In genomic region chr12:120252071-120252906, GRCh38 we compare ENCODE assay signal across 9 cellular contexts. TPM values are rescaled to one million over a fixed set of nuclear protein-coding genes. Genes with fewer than 3 reads are reported as not detected.
DNase-seq lines count a peak whose midpoint lies in the region; ATAC-seq, FAIRE-seq and TF ChIP-seq lines count a peak whose summit lies in the region.
"Had no signal": no experiment of that assay in that cellular context is flagged by ENCODE, and none has a peak within 500 bp of the region (broad histone marks: within the 10 kb centered on the region; RNA-seq: fewer than 3 reads in every experiment).

No MANE protein-coding gene starts in this region.

- H3K79me2 ChIP-seq in parathyroid adenoma (peaks cover 63% of the 10 kb centered on the region), OCI-LY7 (ENCODE audit: insufficient read depth, low read depth, low read length) (no peaks in the 10 kb centered on the region)

- TF ChIP-seq RAD21 in A549 (conservative IDR thresholded peaks at IDR 0.05 in 1 of 2, IDR thresholded peaks at IDR 0.05 in 1 of 2): no peak

- H3K27me3 ChIP-seq in parathyroid adenoma (ENCODE audit: control insufficient read depth, insufficient read depth, low read length): no peaks in the 10 kb centered on the region

- POLR2A ChIA-PET in A549 (lab: Yijun Ruan, JAX) (no interaction called here), OCI-LY7 (lab: Charles Lee) (interaction anchor here (0.5 to 0.6 kb wide), 2 partner anchors 8 to 11 kb away, joined by 3 read pairs; no protein-coding TSS in a partner anchor)

- WGBS in A549 (ENCODE audit: missing lambda C conversion rate): 90% methylated on average over 12 of the region's 12 CpGs

- CTCF ChIA-PET in A549 (lab: Yijun Ruan, JAX): interaction anchor here (0.6 to 43.7 kb wide), 4 partner anchors 5 to 82 kb away, joined by 3 to 1367 read pairs (median 652); partner anchors contain the start of gene PXN
- CTCF ChIA-PET in OCI-LY7 (lab: Charles Lee; ENCODE audit: unreplicated experiment): interaction anchor here (0.6 kb wide), 1 partner anchor 85 kb away, joined by 4 read pairs; no protein-coding TSS in a partner anchor

- H3K27ac ChIP-seq in A549 (no peak overlapping the region), parathyroid adenoma (peak overlapping the region; percentile 83), OCI-LY7 (ENCODE audit: low read depth, low read length, poor library complexity, severe bottlenecking) (no peak overlapping the region)
- H3K27ac ChIP-seq: C4-2B had no signal

- H3K9me3 ChIP-seq in A549 (no peaks in the 10 kb centered on the region), parathyroid adenoma (ENCODE audit: control insufficient read depth, low read length) (no peaks in the 10 kb centered on the region), OCI-LY7 (ENCODE audit: low read length) (no peaks in the 10 kb centered on the region)

- no peaks in the 10 kb centered on the region for H3K9me2 ChIP-seq in OCI-LY7 (ENCODE audit: insufficient read depth, low read length)

- no peak for TF ChIP-seq EP300 in A549 (IDR thresholded peaks at IDR 0.05)

- intact Hi-C loops in OCI-LY7 (cut with micrococcal nuclease; ENCODE audit: unreplicated experiment): no loop called here

- H4K20me1 ChIP-seq in OCI-LY7 (ENCODE audit: insufficient read depth, low read length): no peaks in the 10 kb centered on the region

- no peak for FAIRE-seq in A549 (lab: Jason Lieb, UNC)

- H3K36me3 ChIP-seq in parathyroid adenoma (ENCODE audit: control insufficient read depth, insufficient read depth, low read length): no peaks in the 10 kb centered on the region
- no peaks in the 10 kb centered on the region for H3K36me3 ChIP-seq in OCI-LY7 (ENCODE audit: insufficient read depth, low read length)

- H2AFZ ChIP-seq in parathyroid adenoma (no peak overlapping the region), OCI-LY7 (ENCODE audit: low read length) (no peak overlapping the region)

- TF ChIP-seq CTCF in A549 (IDR thresholded peaks at IDR 0.05): no peak
- no peak for TF ChIP-seq CTCF in parathyroid adenoma (IDR thresholded peaks at IDR 0.05)
- TF ChIP-seq CTCF in OCI-LY7 (conservative IDR thresholded peaks at IDR 0.05; ENCODE audit: low read length): no peak

- ATAC-seq in A549: no peak

- BruUV-seq in OCI-LY7 (replicated peaks; lab: Mats Ljungman, UMichigan): no TSS peak

- no peak overlapping the region; the same call in 2 of the 3 replicates for H3K4me2 ChIP-seq in A549
- no peak overlapping the region for H3K4me2 ChIP-seq in parathyroid adenoma (ENCODE audit: low read length)
- no peak overlapping the region for H3K4me2 ChIP-seq in OCI-LY7 (ENCODE audit: low read length)

- no peak for TF ChIP-seq POLR2A in A549 (IDR thresholded peaks at IDR 0.05; ENCODE audit: low read length)

- H3K4me1 ChIP-seq in A549 (peaks cover 63% of the 10 kb centered on the region), parathyroid adenoma (peaks cover 4% of the 10 kb centered on the region), OCI-LY7 (ENCODE audit: insufficient read depth, low read length, poor library complexity, severe bottlenecking) (peaks cover 8% of the 10 kb centered on the region)

- DNase-seq in A549 (ENCODE audit: low read depth in 1 of 2, low spot score in 1 of 2) (no peak), OCI-M1 (lab: John Stamatoyannopoulos, UW) (peak; percentile 63), NCI-H510A (lab: John Stamatoyannopoulos, UW) (no peak), foreskin melanocyte (no peak), NCI-H526 treated with DMSO at 0.1 percent for 48 hours (lab: John Stamatoyannopoulos, UW) (no peak), OCI-LY7 (ENCODE audit: low spot score) (no peak)
- peak; percentile 57 for DNase-seq in activated T-helper 9 cell treated with anti-CD3 and anti-CD28 coated beads, Interleukin-2, amount 50 U/mL, for 16 hours (ENCODE audit: low read depth)

- H3K4me3 ChIP-seq in A549 (no peak overlapping the region), parathyroid adenoma (ENCODE audit: low read depth, low read length) (no peak overlapping the region), OCI-LY7 (ENCODE audit: low read depth, low read length, poor library complexity, severe bottlenecking) (no peak overlapping the region)

- H3K9ac ChIP-seq in parathyroid adenoma: no peak overlapping the region

TF ChIP-seq in A549, 52 proteins besides CTCF, POLR2A, EP300 and RAD21:
- TF ChIP-seq KDM1A (IDR thresholded peaks at IDR 0.05; ENCODE audit: low read depth) (0 out of 2 replicates have a peak, but pooled peaks have one; percentile 1), CHD2 (IDR thresholded peaks at IDR 0.05; ENCODE audit: low read length, partially characterized antibody) (no peak), ZFP36 (IDR thresholded peaks at IDR 0.05; ENCODE audit: borderline replicate concordance, partially characterized antibody) (no peak)
TF ChIP-seq in A549: peak in this region for 1.

RNA-seq across cellular contexts. Expression of gene PXN, which starts 13.2 kb away (rescaled TPM):
- polyA plus RNA-seq in A549 (2011; rRNA removed) (40.1 and 62.8 TPM in 2 replicates), A549 (2017; fragmentation: RNase III; extraction: RNeasy Plus Mini Kit Qiagen cat#74134 plus additional on column Dnase treatment) (97.0 to 102 TPM (median 98.6 TPM) in 3 replicates)
- polyA plus RNA-seq in A549 (2012; cell fraction: cytosol; rRNA removed): 67.2 and 97.2 TPM in 2 replicates
- polyA plus RNA-seq in A549 (2012; cell fraction: nucleus; rRNA removed): 165 and 170 TPM in 2 replicates
- polyA minus RNA-seq in A549 (2011; rRNA and poly(A)+ RNA removed): 44.1 and 64.3 TPM in 2 replicates
- total RNA-seq in OCI-LY7 (2014; rRNA removed; shearing (Covaris generic)): 5.5 and 8.6 TPM in 2 replicates
- 22.9 and 25.9 TPM in 2 replicates for total RNA-seq in OCI-LY7 (2022)

RNA-seq across cellular contexts. Expression of gene RNU4-2, which starts 39.4 kb away (rescaled TPM):
- under 0.01 TPM in 1 of 2 replicates, not detected in the other for polyA plus RNA-seq in A549 (2011; rRNA removed)
- not detected in 2 replicates for polyA plus RNA-seq in A549 (2012; cell fraction: cytosol; rRNA removed)
- polyA plus RNA-seq in A549 (2012; cell fraction: nucleus; rRNA removed): not detected in 2 replicates
- polyA plus RNA-seq in A549 (2017; fragmentation: RNase III; extraction: RNeasy Plus Mini Kit Qiagen cat#74134 plus additional on column Dnase treatment): not detected in 3 replicates
- polyA minus RNA-seq in A549 (2011; rRNA and poly(A)+ RNA removed): under 0.01 TPM in 2 replicates
- under 0.01 TPM in 1 of 2 replicates, not detected in the other for total RNA-seq in OCI-LY7 (2014; rRNA removed; shearing (Covaris generic))
- 1,646 and 3,315 TPM in 2 replicates for total RNA-seq in OCI-LY7 (2022)

RNA-seq across cellular contexts. Expression of gene RNU4-1, which starts 40.7 kb away (rescaled TPM):
- polyA plus RNA-seq in A549 (2011; rRNA removed) (not detected in 2 replicates), A549 (2017; fragmentation: RNase III; extraction: RNeasy Plus Mini Kit Qiagen cat#74134 plus additional on column Dnase treatment) (not detected in 3 replicates)
- polyA plus RNA-seq in A549 (2012; cell fraction: cytosol; rRNA removed): not detected in 2 replicates
- polyA plus RNA-seq in A549 (2012; cell fraction: nucleus; rRNA removed): not detected in 2 replicates
- under 0.01 TPM in 2 replicates for polyA minus RNA-seq in A549 (2011; rRNA and poly(A)+ RNA removed)
- under 0.01 TPM in 1 of 2 replicates, not detected in the other for total RNA-seq in OCI-LY7 (2014; rRNA removed; shearing (Covaris generic))
- 1,670 and 3,289 TPM in 2 replicates for total RNA-seq in OCI-LY7 (2022)

RNA-seq across cellular contexts. Expression of gene SIRT4, which starts 49.8 kb away (rescaled TPM):
- polyA plus RNA-seq in A549 (2011; rRNA removed) (1.6 and 2.6 TPM in 2 replicates), A549 (2017; fragmentation: RNase III; extraction: RNeasy Plus Mini Kit Qiagen cat#74134 plus additional on column Dnase treatment) (0.87 to 1.6 TPM (median 0.95 TPM) in 3 replicates)
- polyA plus RNA-seq in A549 (2012; cell fraction: cytosol; rRNA removed): 0.52 and 0.79 TPM in 2 replicates
- 0.29 and 0.34 TPM in 2 replicates for polyA plus RNA-seq in A549 (2012; cell fraction: nucleus; rRNA removed)
- polyA minus RNA-seq in A549 (2011; rRNA and poly(A)+ RNA removed): 1.2 and 1.3 TPM in 2 replicates
- 0.54 and 2.1 TPM in 2 replicates for total RNA-seq in OCI-LY7 (2014; rRNA removed; shearing (Covaris generic))
- 1.4 and 2.2 TPM in 2 replicates for total RNA-seq in OCI-LY7 (2022)

RNA-seq across cellular contexts. Expression of gene RPLP0, which starts 51.4 kb away (rescaled TPM):
- polyA plus RNA-seq in A549 (2011; rRNA removed) (5,441 and 7,182 TPM in 2 replicates), A549 (2017; fragmentation: RNase III; extraction: RNeasy Plus Mini Kit Qiagen cat#74134 plus additional on column Dnase treatment) (3,449 to 3,524 TPM (median 3,456 TPM) in 3 replicates)
- 7,109 and 7,241 TPM in 2 replicates for polyA plus RNA-seq in A549 (2012; cell fraction: cytosol; rRNA removed)
- 3,292 and 3,609 TPM in 2 replicates for polyA plus RNA-seq in A549 (2012; cell fraction: nucleus; rRNA removed)
- polyA minus RNA-seq in A549 (2011; rRNA and poly(A)+ RNA removed): 4,371 and 5,632 TPM in 2 replicates
- total RNA-seq in OCI-LY7 (2014; rRNA removed; shearing (Covaris generic)): 5,868 and 6,057 TPM in 2 replicates
- 2,996 and 3,206 TPM in 2 replicates for total RNA-seq in OCI-LY7 (2022)

Comparison
In these comparisons a context has a peak if more than half of its experiments do, and no peak if none do; other contexts are left out.
1. DNase-seq: peak in OCI-M1 (single experiment) and activated T-helper 9 cell treated with anti-CD3 and anti-CD28 coated beads, Interleukin-2, amount 50 U/mL, for 16 hours (single experiment); none in A549 (0 of 2), NCI-H510A (single experiment), foreskin melanocyte (single experiment), NCI-H526 treated with DMSO at 0.1 percent for 48 hours (single experiment) and OCI-LY7 (single experiment).